In the genomic region with DNA sequence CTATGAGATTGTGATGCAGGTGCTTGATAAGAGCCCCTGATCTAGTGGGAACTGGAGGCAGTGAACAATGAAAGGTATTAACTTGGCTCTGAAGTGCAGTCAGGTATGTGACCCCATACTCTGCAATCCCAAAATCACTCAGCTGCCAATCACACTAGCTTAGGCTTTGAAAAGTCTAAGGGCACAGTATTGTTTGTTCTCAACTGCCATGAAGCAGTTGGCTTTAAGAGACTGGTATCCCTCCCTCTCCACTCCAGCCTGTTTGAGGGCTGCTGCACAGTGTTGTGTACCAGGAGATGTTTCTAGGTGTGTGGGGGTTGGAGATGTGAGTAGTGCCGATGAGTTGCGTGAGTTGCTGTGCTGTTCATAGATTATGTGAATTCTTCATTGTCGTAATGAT, we compare ENCODE assay signal across 13 cellular contexts. TPM values are rescaled to one million over a fixed set of nuclear protein-coding genes. Genes with fewer than 3 reads are reported as not detected.
DNase-seq lines count a peak whose midpoint lies in the region; ATAC-seq and TF ChIP-seq lines count a peak whose summit lies in the region.
"Had no signal": no experiment of that assay in that cellular context is flagged by ENCODE, and none has a peak within 500 bp of the region (broad histone marks: within the 10 kb centered on the region; RNA-seq: fewer than 3 reads in every experiment).

No MANE protein-coding gene starts in this region.

- H3K27ac Mint-ChIP-seq in activated T-cell treated with anti-CD3 and anti-CD28 coated beads, Interleukin-2, amount 50 U/mL, for 72 hours = no peak overlapping the region
- H3K27ac Mint-ChIP-seq in activated naive CD8-positive, alpha-beta T cell treated with anti-CD3 and anti-CD28 coated beads, Interleukin-2, amount 10 ng/mL, durations not matched to agents 7 days and 5 days = no peak overlapping the region

- H2AFZ ChIP-seq in mesenchymal stem cell (ENCODE audit: low read depth, low read length) = no peak overlapping the region

- H3K23ac ChIP-seq in mesenchymal stem cell (ENCODE audit: low read length in 2 of 2) = peak overlapping the region; percentile 3 to 37

- H3K4me1 ChIP-seq in mesenchymal stem cell (ENCODE audit: control insufficient read depth, insufficient read depth, low read depth, low read length) = peaks cover 16% of the 10 kb centered on the region
- H3K4me1 ChIP-seq in thoracic aorta (ENCODE audit: control insufficient read depth in 1 of 2, low read depth in 2 of 2) = peaks cover 51 to 76% of the 10 kb centered on the region in 2 donors

- H3K9me3 ChIP-seq in mesenchymal stem cell (ENCODE audit: control insufficient read depth, low read length) = no peaks in the 10 kb centered on the region
- no peaks in the 10 kb centered on the region for H3K9me3 ChIP-seq in thoracic aorta

- H3K4me3 ChIP-seq in mesenchymal stem cell (ENCODE audit: insufficient read depth in 1 of 2, low read depth in 1 of 2, low read length in 2 of 2) (no peak overlapping the region), thoracic aorta (peak overlapping the region; percentile 96)

- no peak for DNase-seq in activated T-cell treated with anti-CD3 and anti-CD28 coated beads, Interleukin-2, amount 50 U/mL, for 72 hours
- no peak for DNase-seq in activated T-cell treated with anti-CD3 and anti-CD28 coated beads, Interleukin-2, amount 50 U/mL, for 1 hour
- no peak for DNase-seq in activated naive CD8-positive, alpha-beta T cell treated with anti-CD3 and anti-CD28 coated beads, Interleukin-2, amount 10 ng/mL, durations not matched to agents 7 days and 5 days
- DNase-seq in mesenchymal stem cell = no peak
- DNase-seq in thoracic aorta (ENCODE audit: low spot score) = no peak
- no peak for DNase-seq in SHP77 (lab: John Stamatoyannopoulos, UW)
- DNase-seq in NOMO-1 (lab: John Stamatoyannopoulos, UW; ENCODE audit: unreplicated experiment in 2 of 2) = no peak
- DNase-seq: activated naive CD4-positive, alpha-beta T cell treated with anti-CD3 and anti-CD28 coated beads, Interleukin-2, amount 50 U/mL, for 16 hours; GF-D8; NCI-H1105 treated with DMSO at 0.1 percent for 48 hours; OCI-M1; WERI-Rb-1 had no signal

- H2BK5ac ChIP-seq in mesenchymal stem cell (ENCODE audit: low read depth, low read length, poor library complexity, severe bottlenecking) = no peak overlapping the region

- no peak overlapping the region for H4K91ac ChIP-seq in mesenchymal stem cell (ENCODE audit: low read length)

- H3K27me3 Mint-ChIP-seq in activated T-cell treated with anti-CD3 and anti-CD28 coated beads, Interleukin-2, amount 50 U/mL, for 72 hours (ENCODE audit: low read depth) = no peaks in the 10 kb centered on the region
- H3K27me3 Mint-ChIP-seq in activated naive CD8-positive, alpha-beta T cell treated with anti-CD3 and anti-CD28 coated beads, Interleukin-2, amount 10 ng/mL, durations not matched to agents 7 days and 5 days = no peaks in the 10 kb centered on the region

- H2BK120ac ChIP-seq in mesenchymal stem cell (ENCODE audit: low read depth, low read length) = no peak overlapping the region

- H3K36me3 ChIP-seq in mesenchymal stem cell (ENCODE audit: control insufficient read depth in 1 of 2, insufficient read depth in 2 of 2, low read depth in 1 of 2, low read length in 2 of 2) (no peaks in the 10 kb centered on the region), thoracic aorta (no peaks in the 10 kb centered on the region)
- H3K36me3 ChIP-seq: WERI-Rb-1 had no signal

- peaks cover 0 to 2% of the 10 kb centered on the region in 2 donors for H3K36me3 Mint-ChIP-seq in activated T-cell treated with anti-CD3 and anti-CD28 coated beads, Interleukin-2, amount 50 U/mL, for 72 hours (ENCODE audit: insufficient read depth in 2 of 2)
- peaks cover 9% of the 10 kb centered on the region for H3K36me3 Mint-ChIP-seq in activated naive CD8-positive, alpha-beta T cell treated with anti-CD3 and anti-CD28 coated beads, Interleukin-2, amount 10 ng/mL, durations not matched to agents 7 days and 5 days

- H3K9ac ChIP-seq in mesenchymal stem cell (ENCODE audit: low read length) = no peak overlapping the region

- peaks cover 42% of the 10 kb centered on the region for H3K4me1 Mint-ChIP-seq in activated T-cell treated with anti-CD3 and anti-CD28 coated beads, Interleukin-2, amount 50 U/mL, for 72 hours (ENCODE audit: low read depth)
- H3K4me1 Mint-ChIP-seq in activated naive CD8-positive, alpha-beta T cell treated with anti-CD3 and anti-CD28 coated beads, Interleukin-2, amount 10 ng/mL, durations not matched to agents 7 days and 5 days = peaks cover 41% of the 10 kb centered on the region

- peaks cover 21% of the 10 kb centered on the region for H3K79me1 ChIP-seq in mesenchymal stem cell (replicated peaks; ENCODE audit: low read length, poor library complexity, severe bottlenecking)

- peak overlapping the region; percentile 91 to 92 for H3K4me3 Mint-ChIP-seq in activated T-cell treated with anti-CD3 and anti-CD28 coated beads, Interleukin-2, amount 50 U/mL, for 72 hours
- peak overlapping the region; percentile 95 for H3K4me3 Mint-ChIP-seq in activated naive CD8-positive, alpha-beta T cell treated with anti-CD3 and anti-CD28 coated beads, Interleukin-2, amount 10 ng/mL, durations not matched to agents 7 days and 5 days

- H3K9me3 Mint-ChIP-seq in activated T-cell treated with anti-CD3 and anti-CD28 coated beads, Interleukin-2, amount 50 U/mL, for 72 hours = no peaks in the 10 kb centered on the region
- no peaks in the 10 kb centered on the region for H3K9me3 Mint-ChIP-seq in activated naive CD8-positive, alpha-beta T cell treated with anti-CD3 and anti-CD28 coated beads, Interleukin-2, amount 10 ng/mL, durations not matched to agents 7 days and 5 days

- peaks cover 0 to 40% of the 10 kb centered on the region in 2 experiments for H3K27me3 ChIP-seq in mesenchymal stem cell (ENCODE audit: control insufficient read depth in 1 of 2, insufficient read depth in 1 of 2, low read length in 2 of 2)
- H3K27me3 ChIP-seq in thoracic aorta (replicated peaks; ENCODE audit: insufficient read depth) = no peaks in the 10 kb centered on the region

- H2BK12ac ChIP-seq in mesenchymal stem cell (ENCODE audit: low read length in 2 of 2) = peak overlapping the region in 1 of 2 experiments; percentile 44

- H3K27ac ChIP-seq in mesenchymal stem cell (ENCODE audit: low read length, poor library complexity, severe bottlenecking) = no peak overlapping the region
- H3K27ac ChIP-seq in thoracic aorta = peak overlapping the region; percentile 91 to 95
- H3K27ac ChIP-seq: WERI-Rb-1 had no signal

- H3K4ac ChIP-seq in mesenchymal stem cell (ENCODE audit: low read depth in 1 of 2, low read length in 2 of 2) = no peak overlapping the region

- no peak for TF ChIP-seq CTCF in thoracic aorta (IDR thresholded peaks at IDR 0.05)

- no peak for ATAC-seq in activated T-cell treated with anti-CD3 and anti-CD28 coated beads, Interleukin-2, amount 50 U/mL, for 72 hours (replicated peaks in 1 of 2)
- ATAC-seq in activated naive CD8-positive, alpha-beta T cell treated with anti-CD3 and anti-CD28 coated beads, Interleukin-2, amount 10 ng/mL, durations not matched to agents 7 days and 5 days (ENCODE audit: low read depth) = no peak
- ATAC-seq in thoracic aorta (ENCODE audit: insufficient number of reproducible peaks, low FRiP score, low read depth) = no peak
- ATAC-seq in GM21528 (IDR thresholded peaks at IDR 0.05; ENCODE audit: low FRiP score, unreplicated experiment) = no peak

- no peak overlapping the region for H3K4me2 ChIP-seq in mesenchymal stem cell (ENCODE audit: low read length, poor library complexity, severe bottlenecking)

- H4K8ac ChIP-seq in mesenchymal stem cell (ENCODE audit: low read length) = peak overlapping the region; percentile 73

- WGBS in mesenchymal stem cell = 100% methylated on average over 3 of the region's 3 CpGs

- H3K18ac ChIP-seq in mesenchymal stem cell (ENCODE audit: low read depth in 1 of 2, low read length in 2 of 2) = no peak overlapping the region

- H2AK5ac ChIP-seq in mesenchymal stem cell (ENCODE audit: low read length, severe bottlenecking) = no peak overlapping the region

- no peak overlapping the region for H3K14ac ChIP-seq in mesenchymal stem cell (ENCODE audit: low read length in 2 of 2)

- POLR2A ChIA-PET in activated naive CD8-positive, alpha-beta T cell treated with anti-CD3 and anti-CD28 coated beads, Interleukin-2, amount 10 ng/mL, durations not matched to agents 7 days and 5 days (lab: Charles Lee) = interaction anchor here (1.0 to 2.0 kb wide), 2 partner anchors 12 to 35 kb away, joined by 3 to 9 read pairs; no protein-coding TSS in a partner anchor

- no peak overlapping the region for H2BK15ac ChIP-seq in mesenchymal stem cell (ENCODE audit: low read depth, poor library complexity, severe bottlenecking)

RNA-seq across cellular contexts. Expression of gene YPEL2, which starts 2.4 kb away (rescaled TPM):
- 10 to 100 TPM; 13.4 to 18.9 TPM for total RNA-seq in activated T-cell treated with anti-CD3 and anti-CD28 coated beads, Interleukin-2, amount 50 U/mL, for 72 hours
- total RNA-seq in activated naive CD8-positive, alpha-beta T cell treated with anti-CD3 and anti-CD28 coated beads, Interleukin-2, amount 10 ng/mL, durations not matched to agents 7 days and 5 days = 10 to 100 TPM; 24.0 to 25.3 TPM
- polyA plus RNA-seq in mesenchymal stem cell (2013, experiment 1 of 2) = 10.5 TPM
- 10.8 TPM for polyA plus RNA-seq in mesenchymal stem cell (2013, experiment 2 of 2)
- 10 to 100 TPM; 64.2 to 79.9 TPM for total RNA-seq in thoracic aorta
